ENCODE assay signal across 27 cellular contexts in the genomic region with DNA sequence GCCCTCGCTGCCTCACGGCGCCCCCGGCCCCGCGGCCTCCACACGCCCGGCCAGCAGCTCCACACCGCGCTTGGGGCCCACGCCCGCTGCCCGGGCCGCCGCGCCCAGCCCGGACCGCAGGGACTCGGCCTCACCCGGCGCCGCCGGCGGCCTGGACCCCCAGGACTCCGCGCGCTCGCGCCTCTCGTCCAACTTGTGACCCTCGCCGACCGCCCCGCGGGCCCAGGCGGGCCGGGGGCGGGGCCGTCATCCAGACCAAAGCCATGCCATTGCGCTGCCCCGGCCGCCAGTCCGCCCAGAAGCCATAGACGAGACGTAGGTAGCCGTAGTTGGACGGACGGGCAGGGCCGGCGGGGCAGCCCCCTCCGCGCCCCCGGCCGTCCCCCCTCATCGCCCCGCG. TPM values are rescaled to one million over a fixed set of nuclear protein-coding genes. Genes with fewer than 3 reads are reported as not detected.
"Had no signal": no experiment of that assay in that cellular context is flagged by ENCODE, and none has a peak within 500 bp of the region (broad histone marks: within the 10 kb centered on the region; RNA-seq: fewer than 3 reads in every experiment).

No MANE protein-coding gene starts in this region.

- H3K4me2 ChIP-seq: hepatocyte had no signal

- H3K27ac ChIP-seq: epithelial cell of prostate, esophagus muscularis mucosa, foreskin keratinocyte, gastroesophageal sphincter, heart left ventricle, hepatocyte, left ventricle myocardium inferior, lower lobe of right lung, neutrophil, parathyroid adenoma, testis, tibial artery had no signal

- H3K79me2 ChIP-seq: hepatocyte, parathyroid adenoma had no signal

- H3K9me3 Mint-ChIP-seq: dendritic cell treated with granulocyte-macrophage colony-stimulating factor and Interleukin-4, amounts not matched to agents 40 ng/mL and 50 ng/mL, for 4 days; endodermal cell; natural killer cell; stimulated activated memory B cell treated with anti-CD40 and anti-IgM and Interleukin-4, amounts not matched to agents 10 μg/mL and 1 μg/mL and 100 μg/mL, for 72 hours; type B pancreatic cell had no signal

- H3K36me3 Mint-ChIP-seq: natural killer cell had no signal

- H3K4me3 ChIP-seq: gastroesophageal sphincter, hepatocyte, left ventricle myocardium inferior, lower lobe of right lung, testis, tibial artery had no signal

- H3K27ac Mint-ChIP-seq: dendritic cell treated with granulocyte-macrophage colony-stimulating factor and Interleukin-4, amounts not matched to agents 40 ng/mL and 50 ng/mL, for 4 days; endodermal cell; natural killer cell; progenitor cell of endocrine pancreas; stimulated activated memory B cell treated with anti-CD40 and anti-IgM and Interleukin-4, amounts not matched to agents 10 μg/mL and 1 μg/mL and 100 μg/mL, for 72 hours; type B pancreatic cell had no signal

- H3K4me1 ChIP-seq: parathyroid adenoma had no signal

- H2AFZ ChIP-seq: hepatocyte, parathyroid adenoma had no signal

- H3K27me3 Mint-ChIP-seq: progenitor cell of endocrine pancreas, type B pancreatic cell had no signal

- H3K9me3 ChIP-seq: esophagus muscularis mucosa, gastroesophageal sphincter, heart left ventricle, left ventricle myocardium inferior, lower lobe of right lung, neutrophil, testis, tibial artery had no signal

- DNase-seq: effector CD8-positive, alpha-beta T cell; endodermal cell; heart left ventricle; left ventricle myocardium inferior; lower lobe of right lung; natural killer cell; stimulated activated CD4-positive, alpha-beta T cell treated with anti-CD3 and anti-CD28 coated beads, Interleukin-2, amount 100 ng/mL, for 24 hours; stimulated activated CD4-positive, alpha-beta T cell treated with anti-CD3 and anti-CD28 coated beads, Interleukin-4, amount 100 ng/mL, for 4 hours; stimulated activated naive CD8-positive, alpha-beta T cell treated with anti-CD3 and anti-CD28 coated beads, Interleukin-15, Interleukin-2, amounts not matched to agents 100 U/mL and 50 U/mL, for 24 hours; substantia nigra; testis; tibial artery had no signal

- ATAC-seq: foreskin keratinocyte; gastroesophageal sphincter; heart left ventricle; lower lobe of right lung; sciatic nerve; stimulated activated naive CD8-positive, alpha-beta T cell treated with anti-CD3 and anti-CD28 coated beads, Interleukin-15, Interleukin-2, amounts not matched to agents 100 U/mL and 50 U/mL, for 24 hours had no signal

- H3K4me3 Mint-ChIP-seq: dendritic cell treated with granulocyte-macrophage colony-stimulating factor and Interleukin-4, amounts not matched to agents 40 ng/mL and 50 ng/mL, for 4 days; endodermal cell; type B pancreatic cell had no signal

- H3K9ac ChIP-seq: parathyroid adenoma had no signal

- H3K4me1 Mint-ChIP-seq: endodermal cell had no signal

- H3K27me3 ChIP-seq: hepatocyte, testis had no signal

RNA-seq across cellular contexts. Expression of a gene that starts 23.4 kb away (rescaled TPM):
- total RNA-seq: cerebellum, foreskin keratinocyte, hepatocyte, left ventricle myocardium inferior, urinary bladder had no signal
- polyA plus RNA-seq: fibroblast of lung, foreskin keratinocyte had no signal
